1 cellular context compared by ENCODE assay signal in the genomic region with DNA sequence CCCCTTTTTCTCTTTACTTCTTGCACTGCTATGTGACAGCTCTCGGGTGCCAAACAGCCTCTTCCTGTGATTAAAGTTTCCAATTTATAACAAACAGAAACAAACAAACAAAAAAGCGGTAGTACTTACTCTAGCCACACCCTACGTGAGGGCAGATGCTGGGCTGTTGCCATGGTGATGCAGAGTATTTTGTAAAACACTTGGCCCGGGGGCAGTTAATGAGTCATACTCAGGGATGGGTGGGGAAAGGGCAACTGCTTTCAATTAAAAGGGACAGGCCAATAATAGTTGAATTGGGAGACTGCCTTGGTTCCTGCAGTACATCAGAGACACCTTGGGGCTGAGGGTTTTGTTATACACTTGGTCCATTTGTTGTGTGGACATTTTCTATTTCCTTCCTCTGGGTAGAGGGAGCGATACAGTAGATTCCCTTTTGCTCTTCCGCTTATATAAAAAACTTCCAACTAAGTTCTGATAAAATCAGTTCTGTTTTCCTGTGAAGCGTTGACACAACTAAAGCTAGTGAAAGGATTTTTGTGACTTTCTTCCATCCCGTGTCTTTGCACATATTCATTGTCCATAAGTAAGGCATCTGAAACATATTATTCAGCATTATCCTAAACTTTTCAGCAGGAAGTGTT.
A peak's percentile ranks its signal among the peaks of the same experiment; 100 is the strongest.
TF ChIP-seq lines count a peak whose summit lies in the region.

No MANE protein-coding gene starts in this region.

TF ChIP-seq in K562, 482 proteins besides CTCF, POLR2A, EP300 and RAD21 (continued from another document and continues in another):
- TF ChIP-seq JUND (IDR thresholded peaks at IDR 0.05; ENCODE audit: borderline replicate concordance, low read depth, low read length) (peak; percentile 97), JUND (tag; IDR thresholded peaks at IDR 0.05; ENCODE audit: borderline replicate concordance, low read depth, low read length) (peak; percentile 98; the same call in 2 of the 3 replicates), SMAD1 (IDR thresholded peaks at IDR 0.05; ENCODE audit: low read depth, low read length, partially characterized antibody) (no peak), RAD51 (IDR thresholded peaks at IDR 0.05; ENCODE audit: borderline replicate concordance, low read depth) (no peak), MYNN (IDR thresholded peaks at IDR 0.05) (peak; percentile 92), MYNN (CRISPR knock-in tag; IDR thresholded peaks at IDR 0.05) (no peak), HNRNPLL (IDR thresholded peaks at IDR 0.05; ENCODE audit: low read depth, low read length, poor library complexity, severe bottlenecking) (peak; percentile 73), BMI1 (IDR thresholded peaks at IDR 0.05; ENCODE audit: low read length) (peak; percentile 84; the same call in 1 of the 2 replicates), TOE1 (IDR thresholded peaks at IDR 0.05; ENCODE audit: borderline replicate concordance) (no peak), TOE1 (CRISPR knock-in tag; IDR thresholded peaks at IDR 0.05; ENCODE audit: borderline replicate concordance, low read depth) (no peak), NFE2L1 (tag; IDR thresholded peaks at IDR 0.05; ENCODE audit: borderline replicate concordance, low read depth) (no peak), BHLHE40 (IDR thresholded peaks at IDR 0.05; ENCODE audit: low read length) (peak; percentile 17; the same call in 1 of the 2 replicates), ATF7 (IDR thresholded peaks at IDR 0.05) (peak; percentile 45; the same call in 1 of the 2 replicates), SUPT5H (IDR thresholded peaks at IDR 0.05) (no peak), RBM14 (IDR thresholded peaks at IDR 0.05; ENCODE audit: borderline replicate concordance, insufficient read depth, low read depth, low read length) (no peak), RBM22 (IDR thresholded peaks at IDR 0.05; ENCODE audit: low read depth, low read length, poor library complexity, severe bottlenecking) (no peak), RBFOX2 (IDR thresholded peaks at IDR 0.05; ENCODE audit: low read depth, low read length) (no peak), TAF9B (IDR thresholded peaks at IDR 0.05; ENCODE audit: partially characterized antibody) (peak; percentile 26), NEUROD1 (IDR thresholded peaks at IDR 0.05; ENCODE audit: borderline replicate concordance, low read depth, low read length, partially characterized antibody) (peak; percentile 53), CSDE1 (IDR thresholded peaks at IDR 0.05) (peak in 1 of 2 experiments; percentile 90; a peak in 2 of 4 replicates), TEAD4 (IDR thresholded peaks at IDR 0.05; ENCODE audit: low read length) (peak; percentile 56; the same call in 1 of the 2 replicates), TEAD4 (CRISPR knock-in tag; IDR thresholded peaks at IDR 0.05; ENCODE audit: borderline replicate concordance) (no peak), ESRRB (CRISPR knock-in tag; IDR thresholded peaks at IDR 0.05; ENCODE audit: borderline replicate concordance) (no peak), MTA1 (IDR thresholded peaks at IDR 0.05; ENCODE audit: borderline replicate concordance) (no peak), TRIM24 (IDR thresholded peaks at IDR 0.05) (no peak), KDM1A (IDR thresholded peaks at IDR 0.05) (peak in 1 of 2 experiments; percentile 45; a peak in 3 of 4 replicates), SMARCC2 (IDR thresholded peaks at IDR 0.05; ENCODE audit: low read depth) (peak; percentile 73), FOSL1 (tag; conservative IDR thresholded peaks at IDR 0.05) (peak; percentile 99), LCOR (CRISPR knock-in tag; IDR thresholded peaks at IDR 0.05) (0 out of 2 replicates have a peak, but pooled peaks have one; percentile 48), LEF1 (IDR thresholded peaks at IDR 0.05) (0 out of 2 replicates have a peak, but pooled peaks have one; percentile 38), ZBTB17 (CRISPR knock-in tag; IDR thresholded peaks at IDR 0.05) (no peak), NCOA6 (IDR thresholded peaks at IDR 0.05) (no peak), DPF2 (IDR thresholded peaks at IDR 0.05) (peak; percentile 74; the same call in 1 of the 2 replicates)
- TF ChIP-seq, protein P1, sequence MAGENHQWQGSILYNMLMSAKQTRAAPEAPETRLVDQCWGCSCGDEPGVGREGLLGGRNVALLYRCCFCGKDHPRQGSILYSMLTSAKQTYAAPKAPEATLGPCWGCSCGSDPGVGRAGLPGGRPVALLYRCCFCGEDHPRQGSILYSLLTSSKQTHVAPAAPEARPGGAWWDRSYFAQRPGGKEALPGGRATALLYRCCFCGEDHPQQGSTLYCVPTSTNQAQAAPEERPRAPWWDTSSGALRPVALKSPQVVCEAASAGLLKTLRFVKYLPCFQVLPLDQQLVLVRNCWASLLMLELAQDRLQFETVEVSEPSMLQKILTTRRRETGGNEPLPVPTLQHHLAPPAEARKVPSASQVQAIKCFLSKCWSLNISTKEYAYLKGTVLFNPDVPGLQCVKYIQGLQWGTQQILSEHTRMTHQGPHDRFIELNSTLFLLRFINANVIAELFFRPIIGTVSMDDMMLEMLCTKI (IDR thresholded peaks at IDR 0.05; ENCODE audit: partially characterized antibody), result no peak
- TF ChIP-seq, protein P2, sequence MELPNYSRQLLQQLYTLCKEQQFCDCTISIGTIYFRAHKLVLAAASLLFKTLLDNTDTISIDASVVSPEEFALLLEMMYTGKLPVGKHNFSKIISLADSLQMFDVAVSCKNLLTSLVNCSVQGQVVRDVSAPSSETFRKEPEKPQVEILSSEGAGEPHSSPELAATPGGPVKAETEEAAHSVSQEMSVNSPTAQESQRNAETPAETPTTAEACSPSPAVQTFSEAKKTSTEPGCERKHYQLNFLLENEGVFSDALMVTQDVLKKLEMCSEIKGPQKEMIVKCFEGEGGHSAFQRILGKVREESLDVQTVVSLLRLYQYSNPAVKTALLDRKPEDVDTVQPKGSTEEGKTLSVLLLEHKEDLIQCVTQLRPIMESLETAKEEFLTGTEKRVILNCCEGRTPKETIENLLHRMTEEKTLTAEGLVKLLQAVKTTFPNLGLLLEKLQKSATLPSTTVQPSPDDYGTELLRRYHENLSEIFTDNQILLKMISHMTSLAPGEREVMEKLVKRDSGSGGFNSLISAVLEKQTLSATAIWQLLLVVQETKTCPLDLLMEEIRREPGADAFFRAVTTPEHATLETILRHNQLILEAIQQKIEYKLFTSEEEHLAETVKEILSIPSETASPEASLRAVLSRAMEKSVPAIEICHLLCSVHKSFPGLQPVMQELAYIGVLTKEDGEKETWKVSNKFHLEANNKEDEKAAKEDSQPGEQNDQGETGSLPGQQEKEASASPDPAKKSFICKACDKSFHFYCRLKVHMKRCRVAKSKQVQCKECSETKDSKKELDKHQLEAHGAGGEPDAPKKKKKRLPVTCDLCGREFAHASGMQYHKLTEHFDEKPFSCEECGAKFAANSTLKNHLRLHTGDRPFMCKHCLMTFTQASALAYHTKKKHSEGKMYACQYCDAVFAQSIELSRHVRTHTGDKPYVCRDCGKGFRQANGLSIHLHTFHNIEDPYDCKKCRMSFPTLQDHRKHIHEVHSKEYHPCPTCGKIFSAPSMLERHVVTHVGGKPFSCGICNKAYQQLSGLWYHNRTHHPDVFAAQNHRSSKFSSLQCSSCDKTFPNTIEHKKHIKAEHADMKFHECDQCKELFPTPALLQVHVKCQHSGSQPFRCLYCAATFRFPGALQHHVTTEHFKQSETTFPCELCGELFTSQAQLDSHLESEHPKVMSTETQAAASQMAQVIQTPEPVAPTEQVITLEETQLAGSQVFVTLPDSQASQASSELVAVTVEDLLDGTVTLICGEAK (IDR thresholded peaks at IDR 0.05), result peak; percentile 77
- TF ChIP-seq, protein P2 (CRISPR knock-in tag; IDR thresholded peaks at IDR 0.05), result no peak
- TF ChIP-seq, protein P3, sequence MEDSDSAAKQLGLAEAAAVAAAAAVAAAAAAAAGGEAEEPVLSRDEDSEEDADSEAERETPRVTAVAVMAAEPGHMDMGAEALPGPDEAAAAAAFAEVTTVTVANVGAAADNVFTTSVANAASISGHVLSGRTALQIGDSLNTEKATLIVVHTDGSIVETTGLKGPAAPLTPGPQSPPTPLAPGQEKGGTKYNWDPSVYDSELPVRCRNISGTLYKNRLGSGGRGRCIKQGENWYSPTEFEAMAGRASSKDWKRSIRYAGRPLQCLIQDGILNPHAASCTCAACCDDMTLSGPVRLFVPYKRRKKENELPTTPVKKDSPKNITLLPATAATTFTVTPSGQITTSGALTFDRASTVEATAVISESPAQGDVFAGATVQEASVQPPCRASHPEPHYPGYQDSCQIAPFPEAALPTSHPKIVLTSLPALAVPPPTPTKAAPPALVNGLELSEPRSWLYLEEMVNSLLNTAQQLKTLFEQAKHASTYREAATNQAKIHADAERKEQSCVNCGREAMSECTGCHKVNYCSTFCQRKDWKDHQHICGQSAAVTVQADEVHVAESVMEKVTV (CRISPR knock-in tag; IDR thresholded peaks at IDR 0.05), result no peak
- TF ChIP-seq, protein P4, sequence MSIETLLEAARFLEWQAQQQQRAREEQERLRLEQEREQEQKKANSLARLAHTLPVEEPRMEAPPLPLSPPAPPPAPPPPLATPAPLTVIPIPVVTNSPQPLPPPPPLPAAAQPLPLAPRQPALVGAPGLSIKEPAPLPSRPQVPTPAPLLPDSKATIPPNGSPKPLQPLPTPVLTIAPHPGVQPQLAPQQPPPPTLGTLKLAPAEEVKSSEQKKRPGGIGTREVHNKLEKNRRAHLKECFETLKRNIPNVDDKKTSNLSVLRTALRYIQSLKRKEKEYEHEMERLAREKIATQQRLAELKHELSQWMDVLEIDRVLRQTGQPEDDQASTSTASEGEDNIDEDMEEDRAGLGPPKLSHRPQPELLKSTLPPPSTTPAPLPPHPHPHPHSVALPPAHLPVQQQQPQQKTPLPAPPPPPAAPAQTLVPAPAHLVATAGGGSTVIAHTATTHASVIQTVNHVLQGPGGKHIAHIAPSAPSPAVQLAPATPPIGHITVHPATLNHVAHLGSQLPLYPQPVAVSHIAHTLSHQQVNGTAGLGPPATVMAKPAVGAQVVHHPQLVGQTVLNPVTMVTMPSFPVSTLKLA (conservative IDR thresholded peaks at IDR 0.05), result no peak
- TF ChIP-seq, protein P5, sequence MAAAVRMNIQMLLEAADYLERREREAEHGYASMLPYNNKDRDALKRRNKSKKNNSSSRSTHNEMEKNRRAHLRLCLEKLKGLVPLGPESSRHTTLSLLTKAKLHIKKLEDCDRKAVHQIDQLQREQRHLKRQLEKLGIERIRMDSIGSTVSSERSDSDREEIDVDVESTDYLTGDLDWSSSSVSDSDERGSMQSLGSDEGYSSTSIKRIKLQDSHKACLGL (CRISPR knock-in tag; IDR thresholded peaks at IDR 0.05; ENCODE audit: borderline replicate concordance, poor library complexity, severe bottlenecking), result no peak
- TF ChIP-seq, protein P6, sequence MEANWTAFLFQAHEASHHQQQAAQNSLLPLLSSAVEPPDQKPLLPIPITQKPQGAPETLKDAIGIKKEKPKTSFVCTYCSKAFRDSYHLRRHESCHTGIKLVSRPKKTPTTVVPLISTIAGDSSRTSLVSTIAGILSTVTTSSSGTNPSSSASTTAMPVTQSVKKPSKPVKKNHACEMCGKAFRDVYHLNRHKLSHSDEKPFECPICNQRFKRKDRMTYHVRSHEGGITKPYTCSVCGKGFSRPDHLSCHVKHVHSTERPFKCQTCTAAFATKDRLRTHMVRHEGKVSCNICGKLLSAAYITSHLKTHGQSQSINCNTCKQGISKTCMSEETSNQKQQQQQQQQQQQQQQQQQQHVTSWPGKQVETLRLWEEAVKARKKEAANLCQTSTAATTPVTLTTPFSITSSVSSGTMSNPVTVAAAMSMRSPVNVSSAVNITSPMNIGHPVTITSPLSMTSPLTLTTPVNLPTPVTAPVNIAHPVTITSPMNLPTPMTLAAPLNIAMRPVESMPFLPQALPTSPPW (CRISPR knock-in tag; IDR thresholded peaks at IDR 0.05), result peak; percentile 78
- TF ChIP-seq, protein P7, sequence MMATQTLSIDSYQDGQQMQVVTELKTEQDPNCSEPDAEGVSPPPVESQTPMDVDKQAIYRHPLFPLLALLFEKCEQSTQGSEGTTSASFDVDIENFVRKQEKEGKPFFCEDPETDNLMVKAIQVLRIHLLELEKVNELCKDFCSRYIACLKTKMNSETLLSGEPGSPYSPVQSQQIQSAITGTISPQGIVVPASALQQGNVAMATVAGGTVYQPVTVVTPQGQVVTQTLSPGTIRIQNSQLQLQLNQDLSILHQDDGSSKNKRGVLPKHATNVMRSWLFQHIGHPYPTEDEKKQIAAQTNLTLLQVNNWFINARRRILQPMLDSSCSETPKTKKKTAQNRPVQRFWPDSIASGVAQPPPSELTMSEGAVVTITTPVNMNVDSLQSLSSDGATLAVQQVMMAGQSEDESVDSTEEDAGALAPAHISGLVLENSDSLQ (IDR thresholded peaks at IDR 0.05), result no peak
- TF ChIP-seq, protein P8, sequence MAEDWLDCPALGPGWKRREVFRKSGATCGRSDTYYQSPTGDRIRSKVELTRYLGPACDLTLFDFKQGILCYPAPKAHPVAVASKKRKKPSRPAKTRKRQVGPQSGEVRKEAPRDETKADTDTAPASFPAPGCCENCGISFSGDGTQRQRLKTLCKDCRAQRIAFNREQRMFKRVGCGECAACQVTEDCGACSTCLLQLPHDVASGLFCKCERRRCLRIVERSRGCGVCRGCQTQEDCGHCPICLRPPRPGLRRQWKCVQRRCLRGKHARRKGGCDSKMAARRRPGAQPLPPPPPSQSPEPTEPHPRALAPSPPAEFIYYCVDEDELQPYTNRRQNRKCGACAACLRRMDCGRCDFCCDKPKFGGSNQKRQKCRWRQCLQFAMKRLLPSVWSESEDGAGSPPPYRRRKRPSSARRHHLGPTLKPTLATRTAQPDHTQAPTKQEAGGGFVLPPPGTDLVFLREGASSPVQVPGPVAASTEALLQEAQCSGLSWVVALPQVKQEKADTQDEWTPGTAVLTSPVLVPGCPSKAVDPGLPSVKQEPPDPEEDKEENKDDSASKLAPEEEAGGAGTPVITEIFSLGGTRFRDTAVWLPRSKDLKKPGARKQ (CRISPR knock-in tag; IDR thresholded peaks at IDR 0.05), result no peak
